Comparison of ENCODE assay signal across 9 cellular contexts in genomic region chr17:57553991-57554825, GRCh38.
DNase-seq lines count a peak whose midpoint lies in the region; FAIRE-seq and TF ChIP-seq lines count a peak whose summit lies in the region.
"Had no signal": no experiment of that assay in that cellular context is flagged by ENCODE, and none has a peak within 500 bp of the region (broad histone marks: within the 10 kb centered on the region; RNA-seq: fewer than 3 reads in every experiment).

No MANE protein-coding gene starts in this region.

- no peak for FAIRE-seq in kidney (lab: Jason Lieb, UNC)
- no peak for FAIRE-seq in HTR-8/SVneo (lab: Jason Lieb, UNC)

- H3K36me3 ChIP-seq in H7 (replicated peaks; ENCODE audit: control insufficient read depth, insufficient read depth, low read length) (no peaks in the 10 kb centered on the region), fibroblast of lung (ENCODE audit: control insufficient read depth, insufficient read depth, low read length) (no peaks in the 10 kb centered on the region), kidney (ENCODE audit: control insufficient read depth in 1 of 2, insufficient read depth in 2 of 2, low read length in 2 of 2) (no peaks in the 10 kb centered on the region)

- H3K27ac ChIP-seq in fibroblast of lung (ENCODE audit: insufficient read depth, low read length) (no peak overlapping the region), kidney (ENCODE audit: low read depth in 2 of 2, low read length in 2 of 2) (peak overlapping the region in 1 of 2 donors; percentile 3)

- no peaks in the 10 kb centered on the region for H3K79me2 ChIP-seq in fibroblast of lung (ENCODE audit: control insufficient read depth, insufficient read depth, low read length)

- H3K27me3 Mint-ChIP-seq in neural crest cell (ENCODE audit: low read depth): peaks cover 4% of the 10 kb centered on the region
- H3K27me3 Mint-ChIP-seq: effector memory CD8-positive, alpha-beta T cell had no signal

- TF ChIP-seq CTCF in fibroblast of lung (conservative IDR thresholded peaks at IDR 0.05 in 1 of 2, IDR thresholded peaks at IDR 0.05 in 1 of 2; ENCODE audit: low read depth in 1 of 2, low read length in 2 of 2) (no peak), neural crest cell (conservative IDR thresholded peaks at IDR 0.05) (no peak), kidney (IDR thresholded peaks at IDR 0.05; ENCODE audit: borderline replicate concordance, extremely low read depth, insufficient read depth) (no peak)

- H3K4me1 ChIP-seq in fibroblast of lung (ENCODE audit: control insufficient read depth, extremely low read depth, insufficient read depth, low read length) (no peaks in the 10 kb centered on the region), kidney (ENCODE audit: control insufficient read depth in 1 of 2, insufficient read depth in 1 of 2, low read depth in 1 of 2, low read length in 2 of 2) (peaks cover 20 to 21% of the 10 kb centered on the region in 2 donors)

- H3K9ac ChIP-seq in fibroblast of lung (ENCODE audit: insufficient read depth, low read length) (no peak overlapping the region), kidney (ENCODE audit: low read length in 2 of 2) (peak overlapping the region in 1 of 2 donors; percentile 2)

- H3K4me3 ChIP-seq in H7 (ENCODE audit: insufficient read depth, low read depth, low read length) (no peak overlapping the region), fibroblast of lung (replicated peaks in 1 of 4; ENCODE audit: control extremely low read depth in 1 of 4, insufficient read depth in 1 of 4, low read depth in 3 of 4, low read length in 4 of 4) (no peak overlapping the region), kidney (ENCODE audit: low read length in 2 of 2) (no peak overlapping the region)

- H3K9me3 Mint-ChIP-seq in neural crest cell: no peaks in the 10 kb centered on the region
- H3K9me3 Mint-ChIP-seq: effector memory CD8-positive, alpha-beta T cell had no signal

- H2AFZ ChIP-seq in fibroblast of lung (ENCODE audit: low read length): no peak overlapping the region

- no peaks in the 10 kb centered on the region for H4K20me1 ChIP-seq in fibroblast of lung (ENCODE audit: control insufficient read depth, extremely low read depth, insufficient read depth, low read length)

- H3K27ac Mint-ChIP-seq in neural crest cell (ENCODE audit: unreplicated experiment): peak overlapping the region; percentile 96

- intact Hi-C loops in kidney (cut with DNase I): no loop called here

- H3K27me3 ChIP-seq in H7 (ENCODE audit: control insufficient read depth, insufficient read depth, low read length) (no peaks in the 10 kb centered on the region), fibroblast of lung (ENCODE audit: control insufficient read depth, insufficient read depth, low read length) (no peaks in the 10 kb centered on the region)

- DNase-seq in H7: peak; percentile 73
- DNase-seq in NCI-H524 (lab: John Stamatoyannopoulos, UW): peak; percentile 99 to 100
- DNase-seq in fibroblast of lung (ENCODE audit: low read depth in 2 of 2): peak; percentile 54 to 58
- DNase-seq in neural crest cell (ENCODE audit: low read depth, low spot score): no peak
- no peak for DNase-seq in kidney
- no peak for DNase-seq in stimulated activated CD4-positive, alpha-beta T cell treated with anti-CD3 and anti-CD28 coated beads, Interleukin-2, amount 100 ng/mL, for 48 hours
- no peak for DNase-seq in HTR-8/SVneo (ENCODE audit: insufficient read length, low spot score)
- no peak for DNase-seq in amniotic stem cell (lab: John Stamatoyannopoulos, UW)
- DNase-seq: effector memory CD8-positive, alpha-beta T cell had no signal

- no peaks in the 10 kb centered on the region for H3K36me3 Mint-ChIP-seq in neural crest cell (ENCODE audit: low read depth)

- H3K9me3 ChIP-seq in fibroblast of lung (ENCODE audit: control insufficient read depth, insufficient read depth, low read depth, low read length): no peaks in the 10 kb centered on the region
- H3K9me3 ChIP-seq in kidney (ENCODE audit: control insufficient read depth in 1 of 2, low read length in 2 of 2): no peaks in the 10 kb centered on the region

- H3K4me2 ChIP-seq in fibroblast of lung (ENCODE audit: extremely low read depth, insufficient read depth, low read length): no peak overlapping the region

- peaks cover 100% of the 10 kb centered on the region for H3K4me1 Mint-ChIP-seq in neural crest cell

- H3K4me3 Mint-ChIP-seq in neural crest cell: peak overlapping the region; percentile 75
- H3K4me3 Mint-ChIP-seq: effector memory CD8-positive, alpha-beta T cell had no signal

Comparison
In these comparisons a context has a peak if more than half of its experiments do, and no peak if none do; other contexts are left out.
1. DNase-seq: peak in H7 (single experiment), NCI-H524 (2 of 2) and fibroblast of lung (2 of 2); none in neural crest cell (single experiment), kidney (single experiment), stimulated activated CD4-positive, alpha-beta T cell treated with anti-CD3 and anti-CD28 coated beads, Interleukin-2, amount 100 ng/mL, for 48 hours (0 of 2), HTR-8/SVneo (single experiment) and amniotic stem cell (single experiment).